ENCODE assay signal across 22 cellular contexts in the genomic region with DNA sequence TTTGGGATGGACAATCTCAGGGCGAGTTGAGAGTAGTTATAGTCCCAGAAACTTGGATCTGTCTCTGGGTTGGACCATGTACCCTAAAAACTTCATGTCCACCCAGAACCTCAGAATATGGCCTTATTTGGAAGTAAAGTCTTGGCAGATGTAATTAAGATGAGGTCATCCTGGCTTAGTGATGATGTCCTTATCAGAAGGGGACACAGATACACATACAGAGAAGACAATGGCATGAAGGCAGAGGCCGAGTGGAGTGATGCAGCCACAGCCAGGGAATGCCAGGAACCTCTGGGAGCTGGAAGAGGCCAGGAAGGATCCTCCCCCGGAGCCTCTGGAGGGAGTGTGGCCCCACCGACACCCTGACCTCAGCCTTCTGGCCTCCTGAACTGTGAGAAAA.
"Had no signal": no experiment of that assay in that cellular context is flagged by ENCODE, and none has a peak within 500 bp of the region (broad histone marks: within the 10 kb centered on the region; RNA-seq: fewer than 3 reads in every experiment).

No MANE protein-coding gene starts in this region.

- H3K4me3 ChIP-seq: left lung, lower lobe of right lung, ovary, right atrium auricular region, skin epidermis, suprapubic skin, thoracic aorta, tibial nerve, uterus had no signal

- FAIRE-seq: kidney had no signal

- H3K27ac ChIP-seq: left lung, lower lobe of right lung, ovary, right atrium auricular region, skin epidermis, suprapubic skin, thoracic aorta, tibial nerve, uterus had no signal

- H3K9me3 ChIP-seq: left lung, lower lobe of right lung, ovary, right atrium auricular region, suprapubic skin, thoracic aorta, tibial nerve, uterus had no signal

- ATAC-seq: left colon; left lung; lower lobe of right lung; natural killer cell; sciatic nerve; stimulated activated naive B cell treated with anti-CD40 and anti-IgM and Interleukin-4, amounts not matched to agents 10 μg/mL and 1 μg/mL and 100 μg/mL, for 72 hours had no signal

- H3K4me1 ChIP-seq: left lung, lower lobe of right lung, suprapubic skin, tibial nerve, uterus had no signal

- H3K36me3 ChIP-seq: left lung, lower lobe of right lung, ovary, right atrium auricular region, suprapubic skin, thoracic aorta, tibial nerve, uterus had no signal

- H3K27me3 ChIP-seq: left lung, ovary, right atrium auricular region, suprapubic skin, tibial nerve, uterus had no signal

- DNase-seq: hippocampal formation; kidney; left colon; left lung; lower lobe of right lung; mammary epithelial cell; mesenchymal stem cell; naive B cell; natural killer cell; ovary; stimulated activated CD4-positive, alpha-beta T cell treated with anti-CD3 and anti-CD28 coated beads, Interleukin-12 subunit alpha, Interleukin-12 subunit beta, amount 100 ng/mL, for 4 hours; stimulated activated CD4-positive, alpha-beta T cell treated with anti-CD3 and anti-CD28 coated beads, Interleukin-15, amount 100 ng/mL, for 24 hours; stimulated activated CD4-positive, alpha-beta T cell treated with anti-CD3 and anti-CD28 coated beads, Interleukin-2, amount 100 ng/mL, for 24 hours; stimulated activated CD4-positive, alpha-beta T cell treated with anti-CD3 and anti-CD28 coated beads, Interleukin-4, amount 100 ng/mL, for 1 hour; stimulated activated naive B cell treated with anti-CD40 and anti-IgM and Interleukin-4, amounts not matched to agents 10 μg/mL and 1 μg/mL and 100 μg/mL, for 72 hours; uterus had no signal
